In the genomic region with DNA sequence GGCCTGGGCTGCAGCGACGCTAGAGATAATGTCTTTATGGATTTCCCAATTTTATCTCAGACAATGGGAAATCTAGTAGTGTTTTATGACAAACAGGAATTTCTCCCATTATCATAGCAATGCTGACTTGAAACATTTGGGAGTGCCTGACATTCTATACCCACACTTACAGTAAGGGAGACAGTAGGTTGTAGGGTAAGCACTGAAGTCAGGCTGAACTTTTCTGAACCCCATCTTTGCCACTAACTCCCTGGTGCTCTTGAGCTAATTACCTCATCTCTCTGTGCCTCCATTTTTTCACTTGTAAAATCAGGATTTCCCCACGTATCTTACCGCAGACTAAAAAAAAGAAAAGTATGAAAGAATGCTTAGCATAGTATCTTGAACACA, we compare ENCODE assay signal across 14 cellular contexts. TPM values are rescaled to one million over a fixed set of nuclear protein-coding genes. Genes with fewer than 3 reads are reported as not detected.
DNase-seq lines count a peak whose midpoint lies in the region; ATAC-seq and TF ChIP-seq lines count a peak whose summit lies in the region.
"Had no signal": no experiment of that assay in that cellular context is flagged by ENCODE, and none has a peak within 500 bp of the region (broad histone marks: within the 10 kb centered on the region; RNA-seq: fewer than 3 reads in every experiment).

No MANE protein-coding gene starts in this region.

- H3K4me1 ChIP-seq in right atrium auricular region (peaks cover 0 to 20% of the 10 kb centered on the region in 2 donors), colonic mucosa (no peaks in the 10 kb centered on the region), osteoblast (ENCODE audit: insufficient read depth, low read length) (peaks cover 17% of the 10 kb centered on the region)

- H3K27ac ChIP-seq in right atrium auricular region (peak overlapping the region; percentile 74 to 88), colonic mucosa (peak overlapping the region; percentile 25), osteoblast (ENCODE audit: low read depth, low read length) (peak overlapping the region; percentile 96)
- H3K27ac ChIP-seq: neutrophil had no signal

- peak overlapping the region; percentile 37 for H2AFZ ChIP-seq in osteoblast (ENCODE audit: low read length)

- H3K4me3 ChIP-seq in right atrium auricular region (no peak overlapping the region), colonic mucosa (no peak overlapping the region), osteoblast (ENCODE audit: insufficient read depth, low read length) (no peak overlapping the region)

- ATAC-seq in left cardiac atrium: no peak
- ATAC-seq in GM18868 (IDR thresholded peaks at IDR 0.05; ENCODE audit: unreplicated experiment): no peak
- ATAC-seq in HG03095 (IDR thresholded peaks at IDR 0.05; ENCODE audit: unreplicated experiment): no peak
- ATAC-seq in HG03439 (IDR thresholded peaks at IDR 0.05; ENCODE audit: unreplicated experiment): no peak

- peak overlapping the region; percentile 57 for H3K4me2 ChIP-seq in osteoblast (ENCODE audit: insufficient read depth, low read length)

- no peaks in the 10 kb centered on the region for H3K27me3 ChIP-seq in right atrium auricular region
- no peaks in the 10 kb centered on the region for H3K27me3 ChIP-seq in colonic mucosa
- no peaks in the 10 kb centered on the region for H3K27me3 ChIP-seq in osteoblast (ENCODE audit: insufficient read depth, low read length)

- no peaks in the 10 kb centered on the region for H3K79me2 ChIP-seq in osteoblast (ENCODE audit: insufficient read depth, low read length)

- no peaks in the 10 kb centered on the region for H4K20me1 ChIP-seq in osteoblast (ENCODE audit: insufficient read depth, low read length)

- DNase-seq in right atrium auricular region (ENCODE audit: low spot score) (no peak), left cardiac atrium (no peak), colonic mucosa (no peak), osteoblast (ENCODE audit: insufficient read length, low spot score, missing footprints) (peak; percentile 42), amygdala (lab: John Stamatoyannopoulos, UW) (no peak)
- DNase-seq: activated B cell treated with CpG ODN at 0.5 μM for 24 hours; activated T-cell treated with anti-CD3 and anti-CD28 coated beads, Interleukin-2, amount 50 U/mL, for 24 hours; NCI-H446 treated with DMSO at 0.1 percent for 48 hours; stimulated activated CD4-positive, alpha-beta T cell treated with anti-CD3 and anti-CD28 coated beads, Interleukin-4, amount 100 ng/mL, for 24 hours had no signal

- intact Hi-C loops in left cardiac atrium (cut with DNase I): no loop called here
- intact Hi-C loops in colonic mucosa (cut with DNase I): no loop called here

- no peaks in the 10 kb centered on the region for H3K9me3 ChIP-seq in right atrium auricular region
- no peaks in the 10 kb centered on the region for H3K9me3 ChIP-seq in colonic mucosa
- H3K9me3 ChIP-seq in osteoblast (ENCODE audit: low read depth, low read length): no peaks in the 10 kb centered on the region
- H3K9me3 ChIP-seq: neutrophil had no signal

- H3K9ac ChIP-seq in colonic mucosa (ENCODE audit: low read depth in 2 of 2, low read length in 2 of 2): no peak overlapping the region

- peaks cover 24% of the 10 kb centered on the region for H3K36me3 ChIP-seq in right atrium auricular region
- no peaks in the 10 kb centered on the region for H3K36me3 ChIP-seq in colonic mucosa
- H3K36me3 ChIP-seq in osteoblast (ENCODE audit: insufficient read depth, low read length): no peaks in the 10 kb centered on the region
- H3K36me3 ChIP-seq: neutrophil had no signal

- no peak for TF ChIP-seq CTCF in right atrium auricular region (IDR thresholded peaks at IDR 0.05)
- TF ChIP-seq CTCF in colonic mucosa (IDR thresholded peaks at IDR 0.05): no peak
- no peak for TF ChIP-seq CTCF in osteoblast (IDR thresholded peaks at IDR 0.05; ENCODE audit: extremely low read depth, low read depth, low read length)

RNA-seq across cellular contexts. Expression of a gene that starts 13.3 kb away (rescaled TPM):
- total RNA-seq in right atrium auricular region: 10 to 100 TPM in 1 of 2 donors, 1 to 10 TPM in 1; 3.0 to 13.6 TPM
- 10 to 100 TPM in 1 of 2 donors, 1 to 10 TPM in 1; 5.9 to 19.5 TPM for total RNA-seq in left cardiac atrium
- 10 to 100 TPM in 1 of 2 donors, 1 to 10 TPM in 1; 1.9 to 15.4 TPM for total RNA-seq in colonic mucosa
- 31.5 and 39.8 TPM in 2 replicates for total RNA-seq in osteoblast

RNA-seq across cellular contexts. Expression of a gene that starts 31.2 kb away (rescaled TPM):
- total RNA-seq in right atrium auricular region: 1,000 to 10,000 TPM; 3,895 to 5,829 TPM
- 1,000 to 10,000 TPM; 4,221 to 5,418 TPM for total RNA-seq in left cardiac atrium
- total RNA-seq in colonic mucosa: under 1 TPM; 0.59 to 0.69 TPM
- total RNA-seq in osteoblast: 0.72 TPM in 1 of 2 replicates, not detected in the other
- total RNA-seq: activated B cell treated with CpG ODN at 0.5 μM for 24 hours, kidney epithelial cell had no signal

RNA-seq across cellular contexts. Expression of a gene that starts 51.3 kb away (rescaled TPM):
- 10 to 100 TPM; 39.3 to 46.6 TPM for total RNA-seq in right atrium auricular region
- 10 to 100 TPM; 75.7 to 83.9 TPM for total RNA-seq in left cardiac atrium
- total RNA-seq in colonic mucosa: 10 to 100 TPM; 60.4 to 65.5 TPM
- 80.3 and 96.1 TPM in 2 replicates for total RNA-seq in osteoblast

Comparison
In these comparisons a context has a peak if more than half of its experiments do, and no peak if none do; other contexts are left out.
1. H3K27ac ChIP-seq: peak in every context shown above with its lines; median percentile 96 in osteoblast; 81 in right atrium auricular region; 25 in colonic mucosa.
2. RNA of a gene that starts 31.2 kb away (total RNA-seq): 3,895 to 5,829 TPM in right atrium auricular region and 4,221 to 5,418 TPM in left cardiac atrium; 0.72 TPM in osteoblast and 0.59 to 0.69 TPM in colonic mucosa; every median in the first group is over 1,000 times any median in the second.